ENCODE assay signal across 32 cellular contexts in the genomic region with DNA sequence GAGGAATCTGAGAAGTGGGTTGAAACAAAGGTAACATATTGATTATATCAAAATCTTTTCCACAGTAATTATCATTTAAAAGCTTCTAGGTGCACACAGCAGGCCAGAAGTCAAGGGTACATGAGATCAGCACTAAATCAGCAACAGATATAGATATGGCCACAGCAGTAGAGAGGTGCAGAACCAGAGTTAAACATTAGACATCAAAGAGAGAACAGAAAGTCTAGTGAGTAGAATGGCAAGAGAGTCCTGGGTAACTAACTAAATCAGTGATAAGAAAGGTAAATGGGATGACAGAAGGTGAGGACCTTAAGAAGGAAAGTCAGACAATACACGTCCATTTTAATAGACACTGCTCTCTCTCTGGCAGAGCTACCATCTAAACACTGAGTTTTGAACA.
"Had no signal": no experiment of that assay in that cellular context is flagged by ENCODE, and none has a peak within 500 bp of the region (broad histone marks: within the 10 kb centered on the region; RNA-seq: fewer than 3 reads in every experiment).

No MANE protein-coding gene starts in this region.

- H3K9me3 ChIP-seq: ascending aorta, colonic mucosa, esophagus squamous epithelium, heart right ventricle, left ventricle myocardium inferior, mucosa of descending colon, uterus had no signal

- H3K27me3 Mint-ChIP-seq: activated CD4-positive, alpha-beta memory T cell treated with anti-CD3 and anti-CD28 coated beads for 36 hours; activated CD4-positive, alpha-beta T cell treated with anti-CD3 and anti-CD28 coated beads, Interleukin-2, amount 10 ng/mL, durations not matched to agents 24 days and 14 days; activated naive CD4-positive, alpha-beta T cell treated with anti-CD3 and anti-CD28 coated beads, Interleukin-2, amount 10 ng/mL, durations not matched to agents 7 days and 5 days; activated naive CD8-positive, alpha-beta T cell treated with anti-CD3 and anti-CD28 coated beads, Interleukin-2, amount 10 ng/mL, durations not matched to agents 7 days and 5 days; brain; natural killer cell treated with Interleukin-12 subunit alpha and Interleukin-12 subunit beta and Interleukin-15 and Interleukin-18, amount 100 ng/mL, for 72 hours; type B pancreatic cell had no signal

- H3K36me3 ChIP-seq: ascending aorta, cardiac muscle cell, colonic mucosa, esophagus squamous epithelium, heart right ventricle, left ventricle myocardium inferior, uterus had no signal

- H3K27ac Mint-ChIP-seq: activated CD4-positive, alpha-beta memory T cell treated with anti-CD3 and anti-CD28 coated beads for 36 hours; activated CD4-positive, alpha-beta T cell treated with anti-CD3 and anti-CD28 coated beads, Interleukin-2, amount 10 ng/mL, durations not matched to agents 24 days and 14 days; activated naive CD4-positive, alpha-beta T cell treated with anti-CD3 and anti-CD28 coated beads, Interleukin-2, amount 10 ng/mL, durations not matched to agents 7 days and 5 days; activated naive CD8-positive, alpha-beta T cell treated with anti-CD3 and anti-CD28 coated beads, Interleukin-2, amount 10 ng/mL, durations not matched to agents 7 days and 5 days; activated T-helper 1 cell treated with anti-CD3 and anti-CD28 coated beads, Interleukin-12 subunit alpha, Interleukin-12 subunit beta, Interleukin-2, Interleukin-4 antibody, amounts not matched to agents 30 ng/mL and 10 ng/mL and 1 ng/mL, durations not matched to agents 14 hours and 24 hours and 36 hours; natural killer cell treated with Interleukin-12 subunit alpha and Interleukin-12 subunit beta and Interleukin-15 and Interleukin-18, amount 100 ng/mL, for 72 hours; type B pancreatic cell had no signal

- H3K4me3 ChIP-seq: ascending aorta, cardiac muscle cell, colonic mucosa, esophagus squamous epithelium, heart right ventricle, left ventricle myocardium inferior, lung, mucosa of descending colon, skin epidermis, uterus had no signal

- DNase-seq: activated CD4-positive, alpha-beta memory T cell treated with anti-CD3 and anti-CD28 coated beads for 36 hours; activated CD4-positive, alpha-beta T cell treated with anti-CD3 and anti-CD28 coated beads, Interleukin-2, amount 10 ng/mL, durations not matched to agents 24 days and 14 days; activated CD4-positive, CD25-positive, alpha-beta regulatory T cell treated with anti-CD3 and anti-CD28 coated beads, Interleukin-2, amount 50 U/mL, for 72 hours; activated CD8-positive, alpha-beta memory T cell treated with anti-CD3 and anti-CD28 coated beads, Interleukin-2, amount 50 U/mL, for 4 hours; activated effector memory CD4-positive, alpha-beta T cell treated with anti-CD3 and anti-CD28 coated beads, Interleukin-2, amount 50 U/mL, for 16 hours; activated naive CD4-positive, alpha-beta T cell treated with anti-CD3 and anti-CD28 coated beads, Interleukin-2, amount 10 ng/mL, durations not matched to agents 7 days and 5 days; activated naive CD8-positive, alpha-beta T cell treated with anti-CD3 and anti-CD28 coated beads, Interleukin-2, amount 10 ng/mL, durations not matched to agents 7 days and 5 days; activated T-cell treated with anti-CD3 and anti-CD28 coated beads, Interleukin-2, amount 50 U/mL, for 1 hour; cerebellar nuclear complex; colonic mucosa; effector CD8-positive, alpha-beta T cell; esophagus squamous epithelium; foreskin melanocyte; heart right ventricle; left ventricle myocardium inferior; mesendoderm; mucosa of descending colon; stimulated activated CD4-positive, alpha-beta T cell treated with anti-CD3 and anti-CD28 coated beads, Interleukin-12 subunit alpha, Interleukin-12 subunit beta, amount 100 ng/mL, for 4 hours; stimulated activated CD4-positive, alpha-beta T cell treated with anti-CD3 and anti-CD28 coated beads, Interleukin-4, amount 100 ng/mL, for 1 hour; stimulated activated naive CD8-positive, alpha-beta T cell treated with anti-CD3 and anti-CD28 coated beads, Interleukin-15, Interleukin-2, amounts not matched to agents 100 U/mL and 50 U/mL, for 24 hours; T1000; uterus had no signal

- H3K9me3 Mint-ChIP-seq: activated CD4-positive, alpha-beta memory T cell treated with anti-CD3 and anti-CD28 coated beads for 36 hours; activated CD4-positive, alpha-beta T cell treated with anti-CD3 and anti-CD28 coated beads, Interleukin-2, amount 10 ng/mL, durations not matched to agents 24 days and 14 days; activated naive CD4-positive, alpha-beta T cell treated with anti-CD3 and anti-CD28 coated beads, Interleukin-2, amount 10 ng/mL, durations not matched to agents 7 days and 5 days; activated naive CD8-positive, alpha-beta T cell treated with anti-CD3 and anti-CD28 coated beads, Interleukin-2, amount 10 ng/mL, durations not matched to agents 7 days and 5 days; activated T-helper 1 cell treated with anti-CD3 and anti-CD28 coated beads, Interleukin-12 subunit alpha, Interleukin-12 subunit beta, Interleukin-2, Interleukin-4 antibody, amounts not matched to agents 30 ng/mL and 10 ng/mL and 1 ng/mL, durations not matched to agents 14 hours and 24 hours and 36 hours; brain; type B pancreatic cell had no signal

- H3K36me3 Mint-ChIP-seq: activated CD4-positive, alpha-beta memory T cell treated with anti-CD3 and anti-CD28 coated beads for 36 hours; activated naive CD4-positive, alpha-beta T cell treated with anti-CD3 and anti-CD28 coated beads, Interleukin-2, amount 10 ng/mL, durations not matched to agents 7 days and 5 days; activated naive CD8-positive, alpha-beta T cell treated with anti-CD3 and anti-CD28 coated beads, Interleukin-2, amount 10 ng/mL, durations not matched to agents 7 days and 5 days; brain; natural killer cell treated with Interleukin-12 subunit alpha and Interleukin-12 subunit beta and Interleukin-15 and Interleukin-18, amount 100 ng/mL, for 72 hours; type B pancreatic cell had no signal

- H3K4me1 Mint-ChIP-seq: activated CD4-positive, alpha-beta T cell treated with anti-CD3 and anti-CD28 coated beads, Interleukin-2, amount 10 ng/mL, durations not matched to agents 24 days and 14 days; activated naive CD4-positive, alpha-beta T cell treated with anti-CD3 and anti-CD28 coated beads, Interleukin-2, amount 10 ng/mL, durations not matched to agents 7 days and 5 days; activated naive CD8-positive, alpha-beta T cell treated with anti-CD3 and anti-CD28 coated beads, Interleukin-2, amount 10 ng/mL, durations not matched to agents 7 days and 5 days had no signal

- ATAC-seq: heart right ventricle; mucosa of descending colon; natural killer cell treated with Interleukin-12 subunit alpha and Interleukin-12 subunit beta and Interleukin-15 and Interleukin-18, amount 100 ng/mL, for 72 hours; sciatic nerve; stimulated activated naive CD8-positive, alpha-beta T cell treated with anti-CD3 and anti-CD28 coated beads, Interleukin-15, Interleukin-2, amounts not matched to agents 100 U/mL and 50 U/mL, for 24 hours had no signal

- H3K27ac ChIP-seq: ascending aorta, cardiac muscle cell, colonic mucosa, epithelial cell of prostate, esophagus squamous epithelium, heart right ventricle, left ventricle myocardium inferior, skin epidermis, uterus had no signal

- H3K4me3 Mint-ChIP-seq: activated CD4-positive, alpha-beta memory T cell treated with anti-CD3 and anti-CD28 coated beads for 36 hours; activated CD4-positive, alpha-beta T cell treated with anti-CD3 and anti-CD28 coated beads, Interleukin-2, amount 10 ng/mL, durations not matched to agents 24 days and 14 days; activated naive CD4-positive, alpha-beta T cell treated with anti-CD3 and anti-CD28 coated beads, Interleukin-2, amount 10 ng/mL, durations not matched to agents 7 days and 5 days; activated naive CD8-positive, alpha-beta T cell treated with anti-CD3 and anti-CD28 coated beads, Interleukin-2, amount 10 ng/mL, durations not matched to agents 7 days and 5 days; activated T-helper 1 cell treated with anti-CD3 and anti-CD28 coated beads, Interleukin-12 subunit alpha, Interleukin-12 subunit beta, Interleukin-2, Interleukin-4 antibody, amounts not matched to agents 30 ng/mL and 10 ng/mL and 1 ng/mL, durations not matched to agents 14 hours and 24 hours and 36 hours; natural killer cell treated with Interleukin-12 subunit alpha and Interleukin-12 subunit beta and Interleukin-15 and Interleukin-18, amount 100 ng/mL, for 72 hours; type B pancreatic cell had no signal

- H3K4me1 ChIP-seq: ascending aorta, colonic mucosa, esophagus squamous epithelium, heart right ventricle, left ventricle myocardium inferior, uterus had no signal

- H3K27me3 ChIP-seq: ascending aorta, cardiac muscle cell, colonic mucosa, esophagus squamous epithelium, heart right ventricle, uterus had no signal
